Comparison of ENCODE assay signal across 25 cellular contexts in genomic region chr1:200115532-200115931, GRCh38.
DNase-seq lines count a peak whose midpoint lies in the region; ATAC-seq and TF ChIP-seq lines count a peak whose summit lies in the region.
"Had no signal": no experiment of that assay in that cellular context is flagged by ENCODE, and none has a peak within 500 bp of the region (broad histone marks: within the 10 kb centered on the region; RNA-seq: fewer than 3 reads in every experiment).

No MANE protein-coding gene starts in this region.

- H3K4me1 Mint-ChIP-seq in Calu3 (ENCODE audit: low read depth, unreplicated experiment), result peaks cover 63% of the 10 kb centered on the region
- no peaks in the 10 kb centered on the region for H3K4me1 Mint-ChIP-seq in activated CD4-positive, alpha-beta T cell treated with anti-CD3 and anti-CD28 coated beads, Interleukin-2, amount 10 ng/mL, durations not matched to agents 24 days and 14 days

- BruUV-seq in Calu3 (replicated peaks; lab: Mats Ljungman, UMichigan), result no TSS peak

- H3K4me3 ChIP-seq in colonic mucosa (no peak overlapping the region), mucosa of descending colon (no peak overlapping the region), right atrium auricular region (no peak overlapping the region)
- H3K4me3 ChIP-seq: BLaER1 treated with 17β-estradiol and CSF1 and Interleukin-3, amounts not matched to agents 10 nM and 100 nM; gastroesophageal sphincter; SK-N-MC; suprapubic skin had no signal

- no peak overlapping the region for H3K4me3 Mint-ChIP-seq in Calu3 (ENCODE audit: low read depth, unreplicated experiment)
- H3K4me3 Mint-ChIP-seq in activated CD4-positive, alpha-beta T cell treated with anti-CD3 and anti-CD28 coated beads, Interleukin-2, amount 10 ng/mL, durations not matched to agents 24 days and 14 days, result no peak overlapping the region
- H3K4me3 Mint-ChIP-seq: activated CD4-positive, alpha-beta T cell treated with anti-CD3 and anti-CD28 coated beads for 36 hours; nephron progenitor cell; stimulated activated naive B cell treated with anti-CD40 and anti-IgM and Interleukin-4, amounts not matched to agents 10 μg/mL and 1 μg/mL and 100 μg/mL, for 72 hours had no signal

- ATAC-seq in mucosa of descending colon (peak; percentile 95), GM19324 (IDR thresholded peaks at IDR 0.05; ENCODE audit: low FRiP score, unreplicated experiment) (no peak), GM21367 (IDR thresholded peaks at IDR 0.05; ENCODE audit: unreplicated experiment) (no peak)
- ATAC-seq: activated CD4-positive, alpha-beta T cell treated with anti-CD3 and anti-CD28 coated beads for 36 hours; gastroesophageal sphincter; sciatic nerve had no signal

- H3K9me3 Mint-ChIP-seq in Calu3 (ENCODE audit: low read depth, unreplicated experiment), result no peaks in the 10 kb centered on the region
- H3K9me3 Mint-ChIP-seq in activated CD4-positive, alpha-beta T cell treated with anti-CD3 and anti-CD28 coated beads, Interleukin-2, amount 10 ng/mL, durations not matched to agents 24 days and 14 days, result no peaks in the 10 kb centered on the region
- H3K9me3 Mint-ChIP-seq: nephron progenitor cell; stimulated activated naive B cell treated with anti-CD40 and anti-IgM and Interleukin-4, amounts not matched to agents 10 μg/mL and 1 μg/mL and 100 μg/mL, for 72 hours had no signal

- H3K36me3 Mint-ChIP-seq in Calu3 (ENCODE audit: insufficient read depth, unreplicated experiment), result peaks cover 5% of the 10 kb centered on the region
- H3K36me3 Mint-ChIP-seq in activated CD4-positive, alpha-beta T cell treated with anti-CD3 and anti-CD28 coated beads, Interleukin-2, amount 10 ng/mL, durations not matched to agents 24 days and 14 days (ENCODE audit: low read depth), result no peaks in the 10 kb centered on the region
- H3K36me3 Mint-ChIP-seq: stimulated activated naive B cell treated with anti-CD40 and anti-IgM and Interleukin-4, amounts not matched to agents 10 μg/mL and 1 μg/mL and 100 μg/mL, for 72 hours had no signal

- DNase-seq in Calu3 (peak; percentile 51), HT-29 (ENCODE audit: low spot score) (peak; percentile 55), colonic mucosa (peak; percentile 38), mucosa of descending colon (no peak), right atrium auricular region (ENCODE audit: low spot score) (no peak)
- no peak for DNase-seq in activated CD4-positive, alpha-beta T cell treated with anti-CD3 and anti-CD28 coated beads, Interleukin-2, amount 10 ng/mL, durations not matched to agents 24 days and 14 days
- DNase-seq: activated CD4-positive, alpha-beta T cell treated with anti-CD3 and anti-CD28 coated beads for 36 hours; activated naive CD4-positive, alpha-beta T cell; activated T-cell treated with anti-CD3 and anti-CD28 coated beads, Interleukin-2, amount 50 U/mL, for 1 hour; DMS53; hippocampal formation; MV-4-11; NCI-H1694 treated with DMSO at 0.1 percent for 48 hours; NCI-H2171; NCI-H510A treated with DMSO at 0.1 percent for 48 hours; nephron progenitor cell; stimulated activated CD4-positive, alpha-beta T cell treated with anti-CD3 and anti-CD28 coated beads, Interleukin-4, amount 100 ng/mL, for 4 hours; stimulated activated naive B cell treated with anti-CD40 and anti-IgM and Interleukin-4, amounts not matched to agents 10 μg/mL and 1 μg/mL and 100 μg/mL, for 72 hours had no signal

- H3K27me3 ChIP-seq in colonic mucosa (no peaks in the 10 kb centered on the region), right atrium auricular region (no peaks in the 10 kb centered on the region)
- H3K27me3 ChIP-seq: BLaER1 treated with 17β-estradiol and CSF1 and Interleukin-3, amounts not matched to agents 10 nM and 100 nM; gastroesophageal sphincter had no signal

- CTCF ChIA-PET in Calu3 (lab: Charles Lee), result interaction anchor here (1.6 kb wide), 1 partner anchor 18 kb away, joined by 6 read pairs; no protein-coding TSS in a partner anchor

- H3K36me3 ChIP-seq in colonic mucosa (no peaks in the 10 kb centered on the region), mucosa of descending colon (ENCODE audit: low read depth) (no peaks in the 10 kb centered on the region), right atrium auricular region (no peaks in the 10 kb centered on the region)
- H3K36me3 ChIP-seq: BLaER1 treated with 17β-estradiol and CSF1 and Interleukin-3, amounts not matched to agents 10 nM and 100 nM; gastroesophageal sphincter; suprapubic skin had no signal

- TF ChIP-seq CTCF in Calu3 (IDR thresholded peaks at IDR 0.05; ENCODE audit: unreplicated experiment) (no peak), colonic mucosa (IDR thresholded peaks at IDR 0.05) (no peak), mucosa of descending colon (IDR thresholded peaks at IDR 0.05) (no peak), right atrium auricular region (IDR thresholded peaks at IDR 0.05) (no peak)

- H3K9ac ChIP-seq in colonic mucosa (ENCODE audit: low read depth in 2 of 2, low read length in 2 of 2), result no peak overlapping the region
- H3K9ac ChIP-seq: BLaER1 treated with 17β-estradiol and CSF1 and Interleukin-3, amounts not matched to agents 10 nM and 100 nM had no signal

- no peaks in the 10 kb centered on the region for H3K9me3 ChIP-seq in colonic mucosa
- no peaks in the 10 kb centered on the region for H3K9me3 ChIP-seq in mucosa of descending colon
- no peaks in the 10 kb centered on the region for H3K9me3 ChIP-seq in right atrium auricular region
- H3K9me3 ChIP-seq: BLaER1 treated with 17β-estradiol and CSF1 and Interleukin-3, amounts not matched to agents 10 nM and 100 nM; gastroesophageal sphincter; suprapubic skin had no signal

- intact Hi-C loops in Calu3 (cut with micrococcal nuclease; ENCODE audit: unreplicated experiment) (no loop called here), colonic mucosa (cut with DNase I) (no loop called here), mucosa of descending colon (cut with DNase I, micrococcal nuclease) (no loop called here)
- intact Hi-C loops in activated CD4-positive, alpha-beta T cell treated with anti-CD3 and anti-CD28 coated beads, Interleukin-2, amount 10 ng/mL, durations not matched to agents 24 days and 14 days (cut with micrococcal nuclease), result no loop called here

- H3K27ac ChIP-seq in colonic mucosa (peak overlapping the region; percentile 64), right atrium auricular region (no peak overlapping the region)
- H3K27ac ChIP-seq: BLaER1 treated with 17β-estradiol and CSF1 and Interleukin-3, amounts not matched to agents 10 nM and 100 nM; gastroesophageal sphincter; SK-N-MC; suprapubic skin had no signal

- peak overlapping the region; percentile 88 for H3K27ac Mint-ChIP-seq in Calu3 (ENCODE audit: unreplicated experiment)
- no peak overlapping the region for H3K27ac Mint-ChIP-seq in activated CD4-positive, alpha-beta T cell treated with anti-CD3 and anti-CD28 coated beads, Interleukin-2, amount 10 ng/mL, durations not matched to agents 24 days and 14 days
- H3K27ac Mint-ChIP-seq: activated CD4-positive, alpha-beta T cell treated with anti-CD3 and anti-CD28 coated beads for 36 hours; nephron progenitor cell; stimulated activated naive B cell treated with anti-CD40 and anti-IgM and Interleukin-4, amounts not matched to agents 10 μg/mL and 1 μg/mL and 100 μg/mL, for 72 hours had no signal

- no peaks in the 10 kb centered on the region for H3K27me3 Mint-ChIP-seq in Calu3 (ENCODE audit: unreplicated experiment)
- H3K27me3 Mint-ChIP-seq in activated CD4-positive, alpha-beta T cell treated with anti-CD3 and anti-CD28 coated beads, Interleukin-2, amount 10 ng/mL, durations not matched to agents 24 days and 14 days, result peaks cover 21% of the 10 kb centered on the region
- H3K27me3 Mint-ChIP-seq: stimulated activated naive B cell treated with anti-CD40 and anti-IgM and Interleukin-4, amounts not matched to agents 10 μg/mL and 1 μg/mL and 100 μg/mL, for 72 hours had no signal

- no peaks in the 10 kb centered on the region for H3K4me1 ChIP-seq in colonic mucosa
- H3K4me1 ChIP-seq in mucosa of descending colon (ENCODE audit: low read depth), result peaks cover 8% of the 10 kb centered on the region
- H3K4me1 ChIP-seq in right atrium auricular region, result no peaks in the 10 kb centered on the region
- H3K4me1 ChIP-seq: gastroesophageal sphincter, suprapubic skin had no signal

Comparison
In these comparisons a context has a peak if more than half of its experiments do, and no peak if none do; other contexts are left out.
1. DNase-seq: peak in Calu3 (single experiment), HT-29 (single experiment) and colonic mucosa (single experiment); none in mucosa of descending colon (0 of 3), right atrium auricular region (single experiment) and activated CD4-positive, alpha-beta T cell treated with anti-CD3 and anti-CD28 coated beads, Interleukin-2, amount 10 ng/mL, durations not matched to agents 24 days and 14 days (single experiment).